Comparison of ENCODE assay signal across 8 cellular contexts in the genomic region with DNA sequence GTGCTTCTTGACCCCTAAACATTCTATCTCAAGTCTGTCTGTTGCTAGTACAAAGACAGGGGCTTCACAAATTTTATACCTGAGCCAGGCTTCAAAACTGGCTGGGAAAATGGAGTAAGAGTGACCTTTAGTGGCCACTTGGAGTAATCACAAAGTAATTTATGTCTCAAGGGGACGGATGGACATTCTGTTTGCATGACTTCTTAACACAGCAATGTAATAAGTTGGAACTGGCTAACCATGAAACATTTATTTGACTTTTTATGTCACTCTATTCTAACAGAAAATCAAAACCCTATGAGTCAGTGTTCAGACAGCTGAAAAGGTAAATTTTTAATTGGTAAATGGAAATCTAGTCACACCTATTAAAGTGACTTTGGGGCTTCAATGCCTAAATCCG.
DNase-seq lines count a peak whose midpoint lies in the region; ATAC-seq and TF ChIP-seq lines count a peak whose summit lies in the region.

No MANE protein-coding gene starts in this region.

- H3K4me3 Mint-ChIP-seq in activated CD8-positive, alpha-beta T cell treated with anti-CD3 and anti-CD28 coated beads for 36 hours: no peak overlapping the region

- peak; percentile 33 for TF ChIP-seq CTCF in GM12864 (IDR thresholded peaks at IDR 0.05; ENCODE audit: low read depth, low read length, missing control alignments)
- no peak for TF ChIP-seq CTCF in activated CD8-positive, alpha-beta T cell treated with anti-CD3 and anti-CD28 coated beads for 36 hours (IDR thresholded peaks at IDR 0.05)

- H3K27me3 Mint-ChIP-seq in activated CD8-positive, alpha-beta T cell treated with anti-CD3 and anti-CD28 coated beads for 36 hours: no peaks in the 10 kb centered on the region

- DNase-seq in GM12864 (ENCODE audit: low read depth) (peak; percentile 4), NCI-H82 (lab: John Stamatoyannopoulos, UW) (peak; percentile 74), dedifferentiated amniotic fluid mesenchymal stem cell (ENCODE audit: extremely low spot score) (peak; percentile 81), lung microvascular endothelial cell (ENCODE audit: low read depth in 2 of 2) (peak; percentile 85 to 90), NCI-H1694 (lab: John Stamatoyannopoulos, UW) (no peak)
- no peak for DNase-seq in stimulated activated CD4-positive, alpha-beta T cell treated with anti-CD3 and anti-CD28 coated beads, Interleukin-4, amount 100 ng/mL, for 1 hour
- no peak for DNase-seq in activated CD8-positive, alpha-beta T cell treated with anti-CD3 and anti-CD28 coated beads for 36 hours

- intact Hi-C loops in activated CD8-positive, alpha-beta T cell treated with anti-CD3 and anti-CD28 coated beads for 36 hours (cut with micrococcal nuclease): no loop called here

- CTCF ChIA-PET in activated CD8-positive, alpha-beta T cell treated with anti-CD3 and anti-CD28 coated beads for 36 hours (lab: Charles Lee): no interaction called here

- no peaks in the 10 kb centered on the region for H3K36me3 Mint-ChIP-seq in activated CD8-positive, alpha-beta T cell treated with anti-CD3 and anti-CD28 coated beads for 36 hours (ENCODE audit: low read depth)

- peak; percentile 72 for ATAC-seq in HG03103 (IDR thresholded peaks at IDR 0.05; ENCODE audit: low read depth, unreplicated experiment)
- no peak for ATAC-seq in activated CD8-positive, alpha-beta T cell treated with anti-CD3 and anti-CD28 coated beads for 36 hours

- no peak overlapping the region for H3K4me3 ChIP-seq in GM12864 (ENCODE audit: low read depth, low read length)

- POLR2A ChIA-PET in activated CD8-positive, alpha-beta T cell treated with anti-CD3 and anti-CD28 coated beads for 36 hours (lab: Charles Lee): no interaction called here

- H3K9me3 Mint-ChIP-seq in activated CD8-positive, alpha-beta T cell treated with anti-CD3 and anti-CD28 coated beads for 36 hours: no peaks in the 10 kb centered on the region

- H3K27ac Mint-ChIP-seq in activated CD8-positive, alpha-beta T cell treated with anti-CD3 and anti-CD28 coated beads for 36 hours: no peak overlapping the region

- H3K4me1 Mint-ChIP-seq in activated CD8-positive, alpha-beta T cell treated with anti-CD3 and anti-CD28 coated beads for 36 hours (ENCODE audit: low read depth): no peaks in the 10 kb centered on the region

Comparison
In these comparisons a context has a peak if more than half of its experiments do, and no peak if none do; other contexts are left out.
1. DNase-seq: peak in GM12864 (single experiment), NCI-H82 (single experiment), dedifferentiated amniotic fluid mesenchymal stem cell (single experiment) and lung microvascular endothelial cell (2 of 2); none in NCI-H1694 (single experiment), stimulated activated CD4-positive, alpha-beta T cell treated with anti-CD3 and anti-CD28 coated beads, Interleukin-4, amount 100 ng/mL, for 1 hour (single experiment) and activated CD8-positive, alpha-beta T cell treated with anti-CD3 and anti-CD28 coated beads for 36 hours (single experiment).